Comparison of ENCODE assay signal across 15 cellular contexts in genomic region chr12:63877693-63878092, GRCh38. TPM values are rescaled to one million over a fixed set of nuclear protein-coding genes. Genes with fewer than 3 reads are reported as not detected.
DNase-seq lines count a peak whose midpoint lies in the region; ATAC-seq and TF ChIP-seq lines count a peak whose summit lies in the region.
"Had no signal": no experiment of that assay in that cellular context is flagged by ENCODE, and none has a peak within 500 bp of the region (broad histone marks: within the 10 kb centered on the region; RNA-seq: fewer than 3 reads in every experiment).

No MANE protein-coding gene starts in this region.

- no peak overlapping the region for H3K23ac ChIP-seq in IMR-90 (ENCODE audit: low read depth, low read length)

- TF ChIP-seq CTCF in IMR-90 (conservative IDR thresholded peaks at IDR 0.05; ENCODE audit: low read depth, low read length) (no peak), Panc1 (IDR thresholded peaks at IDR 0.05) (no peak), omental fat pad (IDR thresholded peaks at IDR 0.05) (no peak)

- CTCF ChIA-PET in IMR-90 (lab: Yijun Ruan, JAX): no interaction called here
- CTCF ChIA-PET in Panc1 (lab: Charles Lee): no interaction called here
- CTCF ChIA-PET in activated CD4-positive, alpha-beta memory T cell treated with anti-CD3 and anti-CD28 coated beads, Interleukin-2, amount 10 ng/mL, durations not matched to agents 7 days and 5 days (lab: Charles Lee): no interaction called here

- peaks cover 24% of the 10 kb centered on the region for H3K27me3 Mint-ChIP-seq in activated T-cell treated with anti-CD3 and anti-CD28 coated beads, Interleukin-2, amount 50 U/mL, for 24 hours
- H3K27me3 Mint-ChIP-seq in activated CD4-positive, alpha-beta memory T cell treated with anti-CD3 and anti-CD28 coated beads, Interleukin-2, amount 10 ng/mL, durations not matched to agents 7 days and 5 days: peaks cover 6% of the 10 kb centered on the region

- H2BK15ac ChIP-seq in IMR-90 (ENCODE audit: low read depth, low read length): no peak overlapping the region

- ATAC-seq in IMR-90 (ENCODE audit: low read depth) (no peak), Panc1 (no peak), omental fat pad (ENCODE audit: low FRiP score) (peak; percentile 17)
- ATAC-seq: HepG2 had no signal

- dilution Hi-C loops in IMR-90 (cut with HindIII; ENCODE audit: low sequenced_read_pairs, unreplicated experiment): no loop called here

- TF ChIP-seq RAD21 in IMR-90 (IDR thresholded peaks at IDR 0.05; ENCODE audit: low read length): no peak

- 0 out of 2 replicates have a peak overlapping the region, but pooled peaks have one; percentile 16 for H3K4me2 ChIP-seq in IMR-90 (ENCODE audit: low read depth, low read length)
- H3K4me2 ChIP-seq: BLaER1 had no signal

- H3K9ac ChIP-seq in IMR-90 (ENCODE audit: low read depth, low read length): no peak overlapping the region
- H3K9ac ChIP-seq: BLaER1, GM23248 had no signal

- intact Hi-C loops in IMR-90 (cut with micrococcal nuclease): loop anchor here (2.0 kb wide), 1 partner anchor 15 kb away; no protein-coding TSS in a partner anchor
- intact Hi-C loops in Panc1 (cut with micrococcal nuclease; ENCODE audit: unreplicated experiment): no loop called here

- H3K9me3 ChIP-seq in IMR-90 (ENCODE audit: control insufficient read depth, insufficient read depth, low read length): no peaks in the 10 kb centered on the region
- H3K9me3 ChIP-seq in Panc1 (ENCODE audit: control insufficient read depth, insufficient read depth, low read depth, low read length): no peaks in the 10 kb centered on the region
- H3K9me3 ChIP-seq: BLaER1, Caco-2 had no signal

- in situ Hi-C loops in IMR-90 (cut with MboI; ENCODE audit: low sequenced_read_pairs) (no loop called here), Panc1 (cut with HindIII; ENCODE audit: low pct_unique_long_range_greater_than_20kb, low sequenced_read_pairs) (no loop called here)

- H3K79me1 ChIP-seq in IMR-90 (ENCODE audit: low read depth in 1 of 2, low read length in 2 of 2): peaks cover 12 to 58% of the 10 kb centered on the region in 2 experiments

- H2AK5ac ChIP-seq in IMR-90 (ENCODE audit: low read depth, low read length): no peak overlapping the region

- TF ChIP-seq POLR2A in IMR-90 (IDR thresholded peaks at IDR 0.05; ENCODE audit: low read depth, low read length): no peak

- H3K4ac ChIP-seq in IMR-90 (ENCODE audit: low read depth, low read length): no peak overlapping the region

- H3K27me3 ChIP-seq in IMR-90 (ENCODE audit: control insufficient read depth, insufficient read depth, low read length) (no peaks in the 10 kb centered on the region), Panc1 (ENCODE audit: control insufficient read depth, insufficient read depth, low read length) (no peaks in the 10 kb centered on the region)
- H3K27me3 ChIP-seq: BLaER1 had no signal

- BruUV-seq in IMR-90 (replicated peaks; lab: Mats Ljungman, UMichigan) (no TSS peak), Panc1 (replicated peaks; lab: Mats Ljungman, UMichigan) (no TSS peak)

- peak overlapping the region; percentile 17; the same call in 1 of the 2 replicates for H3K27ac ChIP-seq in IMR-90 (ENCODE audit: insufficient read depth, low read length)
- H3K27ac ChIP-seq in Panc1 (ENCODE audit: low read length): peak overlapping the region; percentile 45; the same call in 1 of the 2 replicates
- H3K27ac ChIP-seq: BLaER1, GM23248 had no signal

- H3K9me3 Mint-ChIP-seq in activated T-cell treated with anti-CD3 and anti-CD28 coated beads, Interleukin-2, amount 50 U/mL, for 24 hours: no peaks in the 10 kb centered on the region
- no peaks in the 10 kb centered on the region for H3K9me3 Mint-ChIP-seq in activated CD4-positive, alpha-beta memory T cell treated with anti-CD3 and anti-CD28 coated beads, Interleukin-2, amount 10 ng/mL, durations not matched to agents 7 days and 5 days
- H3K9me3 Mint-ChIP-seq: CD8-positive, alpha-beta memory T cell had no signal

- peak overlapping the region; percentile 23; the same call in 1 of the 2 replicates for H3K18ac ChIP-seq in IMR-90 (ENCODE audit: low read depth, low read length)

- peaks cover 6% of the 10 kb centered on the region for H3K36me3 ChIP-seq in IMR-90 (ENCODE audit: control insufficient read depth, insufficient read depth, low read length)
- no peaks in the 10 kb centered on the region for H3K36me3 ChIP-seq in Panc1 (ENCODE audit: control insufficient read depth, insufficient read depth, low read length)
- H3K36me3 ChIP-seq: BLaER1 had no signal

- H3K4me1 Mint-ChIP-seq in activated T-cell treated with anti-CD3 and anti-CD28 coated beads, Interleukin-2, amount 50 U/mL, for 24 hours (ENCODE audit: low read depth): no peaks in the 10 kb centered on the region
- no peaks in the 10 kb centered on the region for H3K4me1 Mint-ChIP-seq in activated CD4-positive, alpha-beta memory T cell treated with anti-CD3 and anti-CD28 coated beads, Interleukin-2, amount 10 ng/mL, durations not matched to agents 7 days and 5 days
- H3K4me1 Mint-ChIP-seq: CD8-positive, alpha-beta memory T cell had no signal

- peaks cover 18% of the 10 kb centered on the region for H3K9me1 ChIP-seq in IMR-90 (ENCODE audit: insufficient read depth, low read length)

- H3K4me1 ChIP-seq in IMR-90 (ENCODE audit: control insufficient read depth, insufficient read depth, low read length) (peaks cover 10% of the 10 kb centered on the region), Panc1 (ENCODE audit: control insufficient read depth, insufficient read depth, low read length) (peaks cover 31% of the 10 kb centered on the region)
- H3K4me1 ChIP-seq: BLaER1 had no signal

- H2BK5ac ChIP-seq in IMR-90 (ENCODE audit: low read depth, low read length, poor library complexity, severe bottlenecking): peak overlapping the region; percentile 7

- H3K36me3 Mint-ChIP-seq in activated T-cell treated with anti-CD3 and anti-CD28 coated beads, Interleukin-2, amount 50 U/mL, for 24 hours (ENCODE audit: low read depth): no peaks in the 10 kb centered on the region
- no peaks in the 10 kb centered on the region for H3K36me3 Mint-ChIP-seq in activated CD4-positive, alpha-beta memory T cell treated with anti-CD3 and anti-CD28 coated beads, Interleukin-2, amount 10 ng/mL, durations not matched to agents 7 days and 5 days (ENCODE audit: low read depth)
- H3K36me3 Mint-ChIP-seq: CD8-positive, alpha-beta memory T cell had no signal

- WGBS in IMR-90 (ENCODE audit: extremely low coverage in 2 of 2, insufficient read length in 1 of 2), 2 experiments: no CpG with 5 or more reads among the region's 1 CpG

- no peak overlapping the region for H2BK120ac ChIP-seq in IMR-90 (ENCODE audit: low read depth, low read length)

- H2AFZ ChIP-seq in IMR-90 (replicated peaks; ENCODE audit: low read length, poor library complexity): no peak overlapping the region
- H2AFZ ChIP-seq: GM23248 had no signal

- DNase-seq in IMR-90 (no peak), Panc1 (ENCODE audit: low read depth, low spot score) (no peak), omental fat pad (ENCODE audit: low spot score) (no peak), NCI-H510A (lab: John Stamatoyannopoulos, UW) (no peak)
- no peak for DNase-seq in activated T-cell treated with anti-CD3 and anti-CD28 coated beads, Interleukin-2, amount 50 U/mL, for 24 hours
- DNase-seq in activated CD4-positive, alpha-beta memory T cell treated with anti-CD3 and anti-CD28 coated beads, Interleukin-2, amount 10 ng/mL, durations not matched to agents 7 days and 5 days: no peak
- DNase-seq: AML-193; CD8-positive, alpha-beta memory T cell; DND-41; GDM1; GM23248; H7 had no signal

- H3K14ac ChIP-seq in IMR-90 (replicated peaks; ENCODE audit: low read depth, low read length): no peak overlapping the region

- H3K4me3 Mint-ChIP-seq in activated T-cell treated with anti-CD3 and anti-CD28 coated beads, Interleukin-2, amount 50 U/mL, for 24 hours: no peak overlapping the region
- H3K4me3 Mint-ChIP-seq in activated CD4-positive, alpha-beta memory T cell treated with anti-CD3 and anti-CD28 coated beads, Interleukin-2, amount 10 ng/mL, durations not matched to agents 7 days and 5 days: no peak overlapping the region
- H3K4me3 Mint-ChIP-seq: CD8-positive, alpha-beta memory T cell had no signal

- H4K8ac ChIP-seq in IMR-90 (ENCODE audit: low read depth in 2 of 2, low read length in 2 of 2): no peak overlapping the region

- no peak overlapping the region for H2AK9ac ChIP-seq in IMR-90 (replicated peaks; ENCODE audit: low read depth, low read length, poor library complexity)

- no peak overlapping the region for H3K56ac ChIP-seq in IMR-90 (ENCODE audit: extremely low read depth, insufficient read depth, low read length)

- H3K27ac Mint-ChIP-seq in activated T-cell treated with anti-CD3 and anti-CD28 coated beads, Interleukin-2, amount 50 U/mL, for 24 hours: no peak overlapping the region
- no peak overlapping the region for H3K27ac Mint-ChIP-seq in activated CD4-positive, alpha-beta memory T cell treated with anti-CD3 and anti-CD28 coated beads, Interleukin-2, amount 10 ng/mL, durations not matched to agents 7 days and 5 days

- H3K4me3 ChIP-seq in IMR-90 (ENCODE audit: insufficient read depth, low read depth, low read length) (no peak overlapping the region), Panc1 (ENCODE audit: low read depth in 2 of 2, low read length in 2 of 2) (no peak overlapping the region)
- H3K4me3 ChIP-seq: BLaER1, GM23248 had no signal

- POLR2A ChIA-PET in IMR-90 (lab: Charles Lee; ENCODE audit: unreplicated experiment): no interaction called here
- POLR2A ChIA-PET in Panc1 (lab: Charles Lee): no interaction called here
- POLR2A ChIA-PET in activated CD4-positive, alpha-beta memory T cell treated with anti-CD3 and anti-CD28 coated beads, Interleukin-2, amount 10 ng/mL, durations not matched to agents 7 days and 5 days (lab: Charles Lee): no interaction called here

- peak overlapping the region; percentile 20; the same call in 1 of the 2 replicates for H4K5ac ChIP-seq in IMR-90 (ENCODE audit: low read depth, low read length)

- peaks cover 61% of the 10 kb centered on the region for H4K20me1 ChIP-seq in IMR-90 (ENCODE audit: insufficient read depth, low read length)
- H4K20me1 ChIP-seq: BLaER1 had no signal

- no peak overlapping the region for H2BK20ac ChIP-seq in IMR-90 (ENCODE audit: low read depth, low read length)

- no peak overlapping the region; the same call in 1 of the 2 replicates for H4K91ac ChIP-seq in IMR-90 (ENCODE audit: insufficient read depth, low read depth, low read length)

TF ChIP-seq in IMR-90, 13 proteins besides CTCF, POLR2A, EP300 and RAD21:
- TF ChIP-seq MAFK (IDR thresholded peaks at IDR 0.05; ENCODE audit: low read depth, low read length) (peak; percentile 30; the same call in 1 of the 2 replicates), CHD1 (IDR thresholded peaks at IDR 0.05; ENCODE audit: low read depth, low read length) (no peak)

RNA-seq across cellular contexts. Expression of gene SRGAP1, which starts 33.2 kb away (rescaled TPM):
- total RNA-seq in IMR-90 (2012; rRNA removed) (10.0 and 14.4 TPM in 2 replicates), Panc1 (2021; ENCODE audit: unreplicated experiment) (26.8 TPM), omental fat pad (10 to 100 TPM; 10.6 to 69.1 (median 12.9) TPM)
- polyA plus RNA-seq in IMR-90 (2012; rRNA removed): 10.2 and 11.0 TPM in 2 replicates
- polyA plus RNA-seq in IMR-90 (2012; cell fraction: cytosol; rRNA removed): 3.7 and 5.3 TPM in 2 replicates
- polyA plus RNA-seq in IMR-90 (2012; cell fraction: nucleus; rRNA removed; ENCODE audit: low replicate concordance): 29.1 and 33.8 TPM in 2 replicates
- polyA plus RNA-seq in Panc1 (2012; ENCODE audit: insufficient read length): 10.4 TPM
- total RNA-seq in activated CD4-positive, alpha-beta memory T cell treated with anti-CD3 and anti-CD28 coated beads, Interleukin-2, amount 10 ng/mL, durations not matched to agents 7 days and 5 days: not detected

Comparison
In these comparisons a context has a peak if more than half of its experiments do, and no peak if none do; other contexts are left out.
1. RNA of gene SRGAP1, which starts 33.2 kb away (total RNA-seq): 26.8 TPM in Panc1 (single experiment), 10.6 to 69.1 TPM in omental fat pad and 10.0 to 14.4 TPM in IMR-90; not detected in activated CD4-positive, alpha-beta memory T cell treated with anti-CD3 and anti-CD28 coated beads, Interleukin-2, amount 10 ng/mL, durations not matched to agents 7 days and 5 days; every median in the first group is over 10 times any median in the second.